Comparison of ENCODE assay signal across 13 cellular contexts in genomic region chr12:95857799-95858198, GRCh38. TPM values are rescaled to one million over a fixed set of nuclear protein-coding genes. Genes with fewer than 3 reads are reported as not detected.
A peak's percentile ranks its signal among the peaks of the same experiment; 100 is the strongest.
DNase-seq lines count a peak whose midpoint lies in the region; ATAC-seq and TF ChIP-seq lines count a peak whose summit lies in the region.
"Had no signal": no experiment of that assay in that cellular context is flagged by ENCODE, and none has a peak within 500 bp of the region (broad histone marks: within the 10 kb centered on the region; RNA-seq: fewer than 3 reads in every experiment).

No MANE protein-coding gene starts in this region.

- H3K9ac ChIP-seq in SK-N-SH: no peak overlapping the region
- no peak overlapping the region for H3K9ac ChIP-seq in stomach smooth muscle (ENCODE audit: low read length in 2 of 2)

- peaks cover 8% of the 10 kb centered on the region for H3K4me1 Mint-ChIP-seq in activated B cell treated with CpG ODN at 0.5 μM for 24 hours
- peaks cover 24% of the 10 kb centered on the region for H3K4me1 Mint-ChIP-seq in activated CD8-positive, alpha-beta memory T cell treated with anti-CD3 and anti-CD28 coated beads, Interleukin-2, amount 10 ng/mL, durations not matched to agents 7 days and 5 days
- H3K4me1 Mint-ChIP-seq in naive thymus-derived CD4-positive, alpha-beta T cell: peaks cover 7 to 22% (median 9%) of the 10 kb centered on the region in 7 donors

- POLR2A ChIA-PET in SK-N-SH (lab: Yijun Ruan, JAX): no interaction called here
- POLR2A ChIA-PET in activated B cell treated with CpG ODN at 0.5 μM for 24 hours (lab: Charles Lee): no interaction called here
- POLR2A ChIA-PET in naive thymus-derived CD4-positive, alpha-beta T cell (lab: Charles Lee): no interaction called here

- H3K36me3 Mint-ChIP-seq in activated B cell treated with CpG ODN at 0.5 μM for 24 hours (ENCODE audit: low read depth): peaks cover 21% of the 10 kb centered on the region
- H3K36me3 Mint-ChIP-seq in activated CD8-positive, alpha-beta memory T cell treated with anti-CD3 and anti-CD28 coated beads, Interleukin-2, amount 10 ng/mL, durations not matched to agents 7 days and 5 days: peaks cover 24% of the 10 kb centered on the region
- peaks cover 0 to 17% (median 14%) of the 10 kb centered on the region in 5 donors for H3K36me3 Mint-ChIP-seq in naive thymus-derived CD4-positive, alpha-beta T cell

- H3K9me3 ChIP-seq in SK-N-SH: no peaks in the 10 kb centered on the region; the same call in 1 of the 2 replicates
- no peaks in the 10 kb centered on the region for H3K9me3 ChIP-seq in iPS-18c (ENCODE audit: control insufficient read depth, insufficient read depth, low read length)
- no peaks in the 10 kb centered on the region for H3K9me3 ChIP-seq in stomach smooth muscle (ENCODE audit: control insufficient read depth in 2 of 2, low read length in 2 of 2)
- H3K9me3 ChIP-seq in naive thymus-derived CD4-positive, alpha-beta T cell (ENCODE audit: control insufficient read depth in 2 of 3, low read length in 3 of 3): no peaks in the 10 kb centered on the region

- no peak for TF ChIP-seq CTCF in SK-N-SH (IDR thresholded peaks at IDR 0.05)
- no peak for TF ChIP-seq CTCF in activated B cell treated with CpG ODN at 0.5 μM for 24 hours (IDR thresholded peaks at IDR 0.05)

- peaks cover 8% of the 10 kb centered on the region for H3K27me3 Mint-ChIP-seq in activated B cell treated with CpG ODN at 0.5 μM for 24 hours
- H3K27me3 Mint-ChIP-seq in activated CD8-positive, alpha-beta memory T cell treated with anti-CD3 and anti-CD28 coated beads, Interleukin-2, amount 10 ng/mL, durations not matched to agents 7 days and 5 days: peaks cover 9% of the 10 kb centered on the region
- H3K27me3 Mint-ChIP-seq in naive thymus-derived CD4-positive, alpha-beta T cell: peaks cover 3 to 11% (median 9%) of the 10 kb centered on the region in 5 donors

- CTCF ChIA-PET in SK-N-SH (lab: Yijun Ruan, JAX) (interaction anchor here (0.9 to 1.7 kb wide), 2 partner anchors 9 to 13 kb away, joined by 3 to 8 read pairs; no protein-coding TSS in a partner anchor), activated B cell treated with CpG ODN at 0.5 μM for 24 hours (lab: Charles Lee) (no interaction called here)
- CTCF ChIA-PET in activated CD8-positive, alpha-beta memory T cell treated with anti-CD3 and anti-CD28 coated beads, Interleukin-2, amount 10 ng/mL, durations not matched to agents 7 days and 5 days (lab: Charles Lee): interaction anchor here (1.4 kb wide), 1 partner anchor 14 kb away, joined by 3 read pairs; no protein-coding TSS in a partner anchor
- CTCF ChIA-PET in naive thymus-derived CD4-positive, alpha-beta T cell (lab: Charles Lee): no interaction called here

- no peak for TF ChIP-seq EP300 in SK-N-SH (IDR thresholded peaks at IDR 0.05; ENCODE audit: borderline replicate concordance in 1 of 2, low read depth in 1 of 2, low read length in 1 of 2)

- peaks cover 0 to 7% of the 10 kb centered on the region in 2 experiments; a peak in 2 of 4 replicates for H3K4me1 ChIP-seq in SK-N-SH (ENCODE audit: control insufficient read depth in 1 of 2, insufficient read depth in 2 of 2, low read depth in 1 of 2, low read length in 1 of 2)
- H3K4me1 ChIP-seq in stomach smooth muscle (ENCODE audit: control insufficient read depth, insufficient read depth, low read length): peaks cover 17% of the 10 kb centered on the region
- peaks cover 11 to 12% of the 10 kb centered on the region in 2 donors for H3K4me1 ChIP-seq in naive thymus-derived CD4-positive, alpha-beta T cell (ENCODE audit: control insufficient read depth in 2 of 2, insufficient read depth in 2 of 2, low read length in 2 of 2)

- peak overlapping the region in 1 of 2 experiments; percentile 86; a peak in 3 of 4 replicates for H3K4me3 ChIP-seq in SK-N-SH (ENCODE audit: low read depth in 2 of 2, low read length in 1 of 2)
- H3K4me3 ChIP-seq in iPS-18c (ENCODE audit: insufficient read depth, low read depth, low read length): peak overlapping the region; percentile 74
- H3K4me3 ChIP-seq in stomach smooth muscle (ENCODE audit: low read length in 2 of 2): peak overlapping the region; percentile 78 to 95
- H3K4me3 ChIP-seq in naive thymus-derived CD4-positive, alpha-beta T cell (ENCODE audit: low read length): no peak overlapping the region

- H2AFZ ChIP-seq in SK-N-SH (ENCODE audit: low read depth): peak overlapping the region; percentile 99; the same call in 1 of the 2 replicates

- H3K9me2 ChIP-seq in SK-N-SH: no peaks in the 10 kb centered on the region

- ATAC-seq in SK-N-SH treated with all-trans-retinoic acid at 6 μM for 48 hours (no peak), activated B cell treated with CpG ODN at 0.5 μM for 24 hours (ENCODE audit: low read depth) (no peak), HG02938 (IDR thresholded peaks at IDR 0.05; ENCODE audit: unreplicated experiment) (no peak)
- ATAC-seq in activated CD8-positive, alpha-beta memory T cell treated with anti-CD3 and anti-CD28 coated beads, Interleukin-2, amount 10 ng/mL, durations not matched to agents 7 days and 5 days: no peak
- no peak for ATAC-seq in naive thymus-derived CD4-positive, alpha-beta T cell

- DNase-seq in SK-N-SH: no peak
- DNase-seq in activated B cell treated with CpG ODN at 0.5 μM for 24 hours: no peak
- DNase-seq in activated CD8-positive, alpha-beta memory T cell treated with anti-CD3 and anti-CD28 coated beads, Interleukin-2, amount 10 ng/mL, durations not matched to agents 7 days and 5 days: no peak
- no peak for DNase-seq in naive thymus-derived CD4-positive, alpha-beta T cell
- DNase-seq: activated CD4-positive, alpha-beta T cell treated with anti-CD3 and anti-CD28 coated beads, Interleukin-2, amount 50 U/mL, for 48 hours; amniotic stem cell; HFFc6; NCI-H1436 treated with DMSO at 0.1 percent for 48 hours; stimulated activated CD4-positive, alpha-beta T cell treated with anti-CD3 and anti-CD28 coated beads, Interleukin-1b, Interleukin-23, amount 100 ng/mL, for 48 hours had no signal

- peaks cover 13 to 22% of the 10 kb centered on the region in 2 experiments for H3K36me3 ChIP-seq in SK-N-SH (replicated peaks in 1 of 2; ENCODE audit: control insufficient read depth in 1 of 2, insufficient read depth in 2 of 2, low read length in 1 of 2)
- peaks cover 6 to 8% of the 10 kb centered on the region in 2 donors for H3K36me3 ChIP-seq in stomach smooth muscle (ENCODE audit: control insufficient read depth in 2 of 2, insufficient read depth in 2 of 2, low read length in 2 of 2)
- peaks cover 0 to 17% (median 0%) of the 10 kb centered on the region in 3 experiments for H3K36me3 ChIP-seq in naive thymus-derived CD4-positive, alpha-beta T cell (ENCODE audit: control insufficient read depth in 2 of 3, insufficient read depth in 3 of 3, low read length in 3 of 3)

- intact Hi-C loops in activated B cell treated with CpG ODN at 0.5 μM for 24 hours (cut with micrococcal nuclease): loop anchor here (1.0 to 10.0 kb wide), 8 partner anchors 86 to 1049 kb away; partner anchors contain the start of genes AMDHD1, FGD6, NEDD1 and VEZT
- intact Hi-C loops in naive thymus-derived CD4-positive, alpha-beta T cell (cut with micrococcal nuclease): loop anchor here (1.0 to 10.0 kb wide), 17 partner anchors 61 to 1400 kb away; partner anchors contain the start of genes CCDC38 (in 2 of the 2), FGD6 (in 2 of the 2), METAP2 (in 2 of the 2) and NDUFA12 (in 2 of the 2)

- no peak overlapping the region for H3K4me3 Mint-ChIP-seq in activated B cell treated with CpG ODN at 0.5 μM for 24 hours
- H3K4me3 Mint-ChIP-seq in activated CD8-positive, alpha-beta memory T cell treated with anti-CD3 and anti-CD28 coated beads, Interleukin-2, amount 10 ng/mL, durations not matched to agents 7 days and 5 days: no peak overlapping the region
- no peak overlapping the region for H3K4me3 Mint-ChIP-seq in naive thymus-derived CD4-positive, alpha-beta T cell
- H3K4me3 Mint-ChIP-seq: HFFc6 had no signal

- no peaks in the 10 kb centered on the region for H3K9me3 Mint-ChIP-seq in activated B cell treated with CpG ODN at 0.5 μM for 24 hours
- no peaks in the 10 kb centered on the region for H3K9me3 Mint-ChIP-seq in activated CD8-positive, alpha-beta memory T cell treated with anti-CD3 and anti-CD28 coated beads, Interleukin-2, amount 10 ng/mL, durations not matched to agents 7 days and 5 days (ENCODE audit: low read depth)
- peaks cover 0 to 2% (median 0%) of the 10 kb centered on the region in 11 donors for H3K9me3 Mint-ChIP-seq in naive thymus-derived CD4-positive, alpha-beta T cell
- H3K9me3 Mint-ChIP-seq: HFFc6 had no signal

- no peaks in the 10 kb centered on the region for H3F3A ChIP-seq in SK-N-SH (replicated peaks; ENCODE audit: insufficient read depth)

- H4K20me1 ChIP-seq in SK-N-SH (ENCODE audit: insufficient read depth): 0 out of 2 replicates have a peak, but pooled peaks cover 9% of the 10 kb centered on the region

- peak overlapping the region; percentile 4 for H3K27ac Mint-ChIP-seq in activated B cell treated with CpG ODN at 0.5 μM for 24 hours
- no peak overlapping the region for H3K27ac Mint-ChIP-seq in activated CD8-positive, alpha-beta memory T cell treated with anti-CD3 and anti-CD28 coated beads, Interleukin-2, amount 10 ng/mL, durations not matched to agents 7 days and 5 days
- H3K27ac Mint-ChIP-seq in naive thymus-derived CD4-positive, alpha-beta T cell: no peak overlapping the region
- H3K27ac Mint-ChIP-seq: HFFc6 had no signal

- peaks cover 40% of the 10 kb centered on the region for H3K79me2 ChIP-seq in SK-N-SH (ENCODE audit: insufficient read depth)

- H3K27me3 ChIP-seq in SK-N-SH (ENCODE audit: insufficient read depth) (no peaks in the 10 kb centered on the region), stomach smooth muscle (ENCODE audit: control insufficient read depth in 1 of 2, insufficient read depth in 2 of 2, low read length in 2 of 2) (peaks cover 0 to 3% of the 10 kb centered on the region in 2 donors)
- H3K27me3 ChIP-seq in naive thymus-derived CD4-positive, alpha-beta T cell (ENCODE audit: control insufficient read depth in 2 of 2, insufficient read depth in 2 of 2, low read length in 2 of 2): no peaks in the 10 kb centered on the region

- TF ChIP-seq RAD21 in SK-N-SH (IDR thresholded peaks at IDR 0.05; ENCODE audit: low read length): no peak

- peak overlapping the region; percentile 89 for H3K4me2 ChIP-seq in SK-N-SH

- H3K27ac ChIP-seq in SK-N-SH (ENCODE audit: low read depth in 2 of 2, low read length in 1 of 2): no peak overlapping the region
- no peak overlapping the region for H3K27ac ChIP-seq in stomach smooth muscle (ENCODE audit: low read length)
- no peak overlapping the region for H3K27ac ChIP-seq in naive thymus-derived CD4-positive, alpha-beta T cell (ENCODE audit: low read depth, low read length)

- 85% methylated on average over 18 of the region's 18 CpGs for WGBS in SK-N-SH (ENCODE audit: low lambda C conversion rate)

RNA-seq across cellular contexts. Expression of gene SNRPF, which starts 1.0 kb away (rescaled TPM):
- polyA plus RNA-seq in SK-N-SH (2012; rRNA removed): 12.8 and 62.5 TPM in 2 replicates
- polyA plus RNA-seq in SK-N-SH (2012; cell fraction: cytosol; rRNA removed): 55.8 and 91.2 TPM in 2 replicates
- polyA plus RNA-seq in SK-N-SH (2012; cell fraction: nucleus; rRNA removed): 12.6 and 15.8 TPM in 2 replicates
- total RNA-seq in activated B cell treated with CpG ODN at 0.5 μM for 24 hours: 35.2 and 38.2 TPM in 2 replicates
- total RNA-seq in activated CD8-positive, alpha-beta memory T cell treated with anti-CD3 and anti-CD28 coated beads, Interleukin-2, amount 10 ng/mL, durations not matched to agents 7 days and 5 days: 10 to 100 TPM; 36.6 to 38.3 TPM
- 10 to 100 TPM; 19.0 to 40.4 (median 21.7) TPM for total RNA-seq in naive thymus-derived CD4-positive, alpha-beta T cell
- 10 to 100 TPM; 24.6 to 71.1 TPM for polyA plus RNA-seq in naive thymus-derived CD4-positive, alpha-beta T cell

Comparison
In these comparisons a context has a peak if more than half of its experiments do, and no peak if none do; other contexts are left out.
1. CTCF ChIA-PET loops: an anchor here in SK-N-SH (0.9 to 1.7 kb wide) and activated CD8-positive, alpha-beta memory T cell treated with anti-CD3 and anti-CD28 coated beads, Interleukin-2, amount 10 ng/mL, durations not matched to agents 7 days and 5 days (1.4 kb wide); none called in activated B cell treated with CpG ODN at 0.5 μM for 24 hours and naive thymus-derived CD4-positive, alpha-beta T cell.